In the genomic region with DNA sequence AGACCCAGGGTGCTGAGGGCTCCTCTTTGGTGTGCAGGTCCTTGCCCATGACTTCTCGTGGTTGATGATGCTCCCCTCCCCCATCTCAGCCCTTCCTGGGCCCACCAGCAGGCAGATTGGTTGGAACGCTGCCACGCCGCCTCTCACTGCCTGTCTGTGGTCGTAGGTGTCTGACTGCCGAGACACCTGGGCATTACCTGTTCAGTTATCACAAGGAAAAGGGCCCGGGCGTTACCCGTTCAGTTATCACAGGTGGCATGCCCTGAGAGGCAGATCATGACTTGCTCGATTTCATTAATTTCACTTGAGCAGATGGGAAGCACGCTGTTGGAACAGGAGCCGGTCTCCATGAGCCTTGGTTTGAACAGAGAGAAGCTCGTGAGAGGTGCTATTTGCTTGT, we compare ENCODE assay signal across 1 cellular context.
TF ChIP-seq lines count a peak whose summit lies in the region.

No MANE protein-coding gene starts in this region.

TF ChIP-seq in GM23338, 12 proteins besides CTCF, POLR2A, EP300 and RAD21 (continued from another document):
- TF ChIP-seq JUNB (IDR thresholded peaks at IDR 0.05; ENCODE audit: unreplicated experiment) (no peak), EZH2 (IDR thresholded peaks at IDR 0.05; ENCODE audit: low read depth, unreplicated experiment) (no peak)
